ENCODE assay signal across 24 cellular contexts in the genomic region with DNA sequence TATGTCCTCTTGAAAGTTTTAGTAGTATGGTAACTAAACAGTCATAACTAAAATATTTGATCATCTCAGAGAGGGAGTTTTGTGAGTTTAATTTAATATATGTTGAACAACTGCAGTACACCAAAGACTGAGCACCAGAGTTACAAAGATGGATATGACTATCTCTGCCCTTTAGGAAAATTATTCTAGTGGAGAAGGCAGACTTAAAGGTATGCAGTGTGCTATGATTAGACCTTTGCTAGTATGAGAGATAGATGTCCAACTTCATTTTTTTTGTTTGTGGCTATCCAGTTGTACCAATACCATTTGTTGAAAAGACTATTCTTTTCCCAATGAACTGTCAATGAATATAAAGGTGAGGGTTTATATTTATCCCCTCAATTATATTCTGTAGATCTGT.
"Had no signal": no experiment of that assay in that cellular context is flagged by ENCODE, and none has a peak within 500 bp of the region (broad histone marks: within the 10 kb centered on the region; RNA-seq: fewer than 3 reads in every experiment).

No MANE protein-coding gene starts in this region.

- H3K27ac ChIP-seq: epithelial cell of prostate, foreskin keratinocyte, gastroesophageal sphincter, heart right ventricle, left lung, lower lobe of right lung, neutrophil, pancreas, stomach, thyroid gland had no signal

- H3K9me3 Mint-ChIP-seq: memory B cell; natural killer cell; neural crest cell; stimulated activated effector memory CD8-positive, alpha-beta T cell treated with anti-CD3 and anti-CD28 coated beads, Interleukin-12 subunit alpha, Interleukin-12 subunit beta, amount 100 ng/mL, for 72 hours had no signal

- H3K27ac Mint-ChIP-seq: memory B cell; natural killer cell; stimulated activated effector memory CD8-positive, alpha-beta T cell treated with anti-CD3 and anti-CD28 coated beads, Interleukin-12 subunit alpha, Interleukin-12 subunit beta, amount 100 ng/mL, for 72 hours had no signal

- H3K36me3 ChIP-seq: thyroid gland had no signal

- H3K4me3 Mint-ChIP-seq: memory B cell; natural killer cell; neural crest cell; stimulated activated effector memory CD8-positive, alpha-beta T cell treated with anti-CD3 and anti-CD28 coated beads, Interleukin-12 subunit alpha, Interleukin-12 subunit beta, amount 100 ng/mL, for 72 hours had no signal

- H3K9me3 ChIP-seq: gastroesophageal sphincter, heart right ventricle, left lung, lower lobe of right lung, neutrophil, pancreas, stomach, thyroid gland had no signal

- DNase-seq: cerebellar nuclear complex; cortex of kidney; foreskin keratinocyte; heart right ventricle; left cardiac atrium; left lung; lower lobe of right lung; natural killer cell; pancreas; retina; stimulated activated CD4-positive, alpha-beta T cell treated with anti-CD3 and anti-CD28 coated beads, Interleukin-2, amount 100 ng/mL, for 24 hours; stimulated activated CD4-positive, alpha-beta T cell treated with anti-CD3 and anti-CD28 coated beads, Interleukin-4, amount 100 ng/mL, for 24 hours; stimulated activated naive CD4-positive, alpha-beta T cell treated with Interleukin-2 at 50 U/mL for 16 hours; stomach; thyroid gland; trophoblast cell had no signal

- H3K27me3 ChIP-seq: foreskin keratinocyte, gastroesophageal sphincter, heart right ventricle, left lung, neutrophil, pancreas, stomach, thyroid gland had no signal

- H3K36me3 Mint-ChIP-seq: natural killer cell had no signal

- H3K4me1 ChIP-seq: left lung, lower lobe of right lung, thyroid gland had no signal

- H3K27me3 Mint-ChIP-seq: memory B cell had no signal

- H3K4me3 ChIP-seq: gastroesophageal sphincter, heart right ventricle, left lung, lower lobe of right lung, pancreas, stomach, thyroid gland had no signal

- FAIRE-seq: pancreas had no signal

- ATAC-seq: esophagus mucosa; foreskin keratinocyte; gastroesophageal sphincter; left cardiac atrium; left lung; lower lobe of right lung; natural killer cell; pancreas; sciatic nerve; stimulated activated effector memory CD8-positive, alpha-beta T cell treated with anti-CD3 and anti-CD28 coated beads, Interleukin-12 subunit alpha, Interleukin-12 subunit beta, amount 100 ng/mL, for 72 hours had no signal
